Comparison of ENCODE assay signal across 11 cellular contexts in the genomic region with DNA sequence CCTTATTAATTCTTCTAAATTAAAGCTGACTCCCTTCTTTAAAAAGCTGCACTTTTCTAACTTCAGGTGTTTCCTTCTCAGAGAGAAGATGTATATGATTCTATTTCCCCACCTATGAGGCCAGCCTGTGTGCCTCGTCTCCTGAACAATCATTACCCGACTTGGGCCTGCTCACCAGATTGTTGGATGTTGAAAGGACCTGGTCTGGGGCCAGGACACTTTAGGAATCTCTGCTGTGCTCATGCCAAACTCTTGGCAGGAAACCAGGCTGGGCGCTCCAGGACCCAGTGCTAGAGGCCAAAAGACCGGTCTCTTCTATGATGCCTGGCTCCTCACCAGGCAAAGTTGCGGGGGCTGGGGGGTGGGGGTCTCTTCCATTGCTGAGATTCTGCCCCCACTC. TPM values are rescaled to one million over a fixed set of nuclear protein-coding genes. Genes with fewer than 3 reads are reported as not detected.
DNase-seq lines count a peak whose midpoint lies in the region; TF ChIP-seq lines count a peak whose summit lies in the region.
"Had no signal": no experiment of that assay in that cellular context is flagged by ENCODE, and none has a peak within 500 bp of the region (broad histone marks: within the 10 kb centered on the region; RNA-seq: fewer than 3 reads in every experiment).

No MANE protein-coding gene starts in this region.

- no peak for TF ChIP-seq CTCF in epithelial cell of proximal tubule (conservative IDR thresholded peaks at IDR 0.05; ENCODE audit: low read depth, low read length)

- peak; percentile 14 for DNase-seq in NCI-H1092 treated with DMSO at 0.1 percent for 48 hours (lab: John Stamatoyannopoulos, UW)
- no peak for DNase-seq in NCI-H1092 (lab: John Stamatoyannopoulos, UW)
- peak; percentile 47 for DNase-seq in epithelial cell of proximal tubule (ENCODE audit: low read depth)
- peak; percentile 74 for DNase-seq in medulla oblongata (ENCODE audit: extremely low spot score)
- peak; percentile 80 for DNase-seq in ureter (ENCODE audit: low spot score)
- no peak for DNase-seq in activated CD4-positive, alpha-beta T cell treated with anti-CD3 and anti-CD28 coated beads for 1 hour
- no peak for DNase-seq in NCI-H1105 treated with DMSO at 0.1 percent for 48 hours (lab: John Stamatoyannopoulos, UW)
- DNase-seq in NCI-H1105 (lab: John Stamatoyannopoulos, UW): no peak
- DNase-seq: activated CD4-positive, alpha-beta T cell treated with anti-CD3 and anti-CD28 coated beads for 36 hours; activated naive CD8-positive, alpha-beta T cell treated with anti-CD3 and anti-CD28 coated beads for 36 hours had no signal

- H3K4me3 ChIP-seq in epithelial cell of proximal tubule (ENCODE audit: low read depth, low read length): no peak overlapping the region

RNA-seq across cellular contexts. Expression of gene LRRC31, which starts 16.9 kb away (rescaled TPM):
- total RNA-seq in epithelial cell of proximal tubule (0.14 TPM in 1 of 2 replicates, not detected in the other), ureter (0.78 TPM)
- total RNA-seq: A172; activated CD4-positive, alpha-beta T cell treated with anti-CD3 and anti-CD28 coated beads for 36 hours; activated naive CD8-positive, alpha-beta T cell treated with anti-CD3 and anti-CD28 coated beads for 36 hours had no signal

RNA-seq across cellular contexts. Expression of gene SAMD7, which starts 24.7 kb away (rescaled TPM):
- total RNA-seq in epithelial cell of proximal tubule: not detected in 2 replicates
- total RNA-seq in ureter: not detected
- total RNA-seq: A172; activated CD4-positive, alpha-beta T cell treated with anti-CD3 and anti-CD28 coated beads for 36 hours; activated naive CD8-positive, alpha-beta T cell treated with anti-CD3 and anti-CD28 coated beads for 36 hours had no signal

Comparison
In these comparisons a context has a peak if more than half of its experiments do, and no peak if none do; other contexts are left out.
1. DNase-seq: peak in NCI-H1092 treated with DMSO at 0.1 percent for 48 hours (single experiment), epithelial cell of proximal tubule (single experiment), medulla oblongata (single experiment) and ureter (single experiment); none in NCI-H1092 (single experiment), activated CD4-positive, alpha-beta T cell treated with anti-CD3 and anti-CD28 coated beads for 1 hour (single experiment), NCI-H1105 treated with DMSO at 0.1 percent for 48 hours (single experiment) and NCI-H1105 (single experiment).